8 cellular contexts compared by ENCODE assay signal in the genomic region with DNA sequence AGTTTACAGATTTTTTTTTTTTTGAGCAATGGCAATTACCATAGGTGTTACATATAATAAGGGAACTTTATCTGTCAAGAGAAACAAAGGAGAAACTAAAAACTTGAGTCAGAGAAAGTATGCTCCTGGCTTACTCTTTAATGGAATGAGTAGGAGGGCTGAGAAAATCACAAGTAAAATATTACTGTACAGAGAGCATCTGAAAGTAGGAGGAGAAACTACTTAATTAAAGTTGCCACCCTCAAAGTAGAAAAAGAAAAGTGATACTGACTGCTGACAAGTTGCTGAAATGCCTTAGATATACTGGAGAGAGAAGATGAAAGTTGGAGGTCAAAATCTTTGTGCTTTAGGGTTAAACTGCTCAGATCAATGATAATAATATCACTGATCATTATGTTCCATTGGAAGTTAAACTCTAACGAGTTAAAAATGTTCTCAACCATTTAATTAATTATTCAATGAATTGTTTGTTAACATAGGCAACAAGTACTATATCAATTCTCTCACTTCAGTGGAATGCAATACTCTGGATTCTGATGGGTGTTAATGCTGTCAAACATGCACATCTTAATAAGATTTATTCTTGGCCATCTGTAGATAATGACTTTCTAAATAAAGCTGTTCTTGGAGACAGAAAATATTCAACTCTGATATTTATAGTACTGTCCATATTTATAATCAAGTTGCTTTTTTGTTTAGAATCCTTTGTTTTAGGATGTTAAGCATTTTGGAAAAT.
A peak's percentile ranks its signal among the peaks of the same experiment; 100 is the strongest.
DNase-seq lines count a peak whose midpoint lies in the region; ATAC-seq lines count a peak whose summit lies in the region.

No MANE protein-coding gene starts in this region.

- peaks cover 51% of the 10 kb centered on the region for H3K4me1 Mint-ChIP-seq in activated T-cell treated with anti-CD3 and anti-CD28 coated beads, Interleukin-2, amount 50 U/mL, for 4 hours (ENCODE audit: low read depth)
- H3K4me1 Mint-ChIP-seq in stimulated activated naive CD8-positive, alpha-beta T cell treated with anti-CD3 and anti-CD28 coated beads, Interleukin-15, Interleukin-2, amounts not matched to agents 100 ng/mL and 50 ng/mL, for 24 hours (ENCODE audit: low read depth) = peaks cover 52% of the 10 kb centered on the region

- H3K27me3 Mint-ChIP-seq in activated T-cell treated with anti-CD3 and anti-CD28 coated beads, Interleukin-2, amount 50 U/mL, for 4 hours (ENCODE audit: low read depth) = no peaks in the 10 kb centered on the region
- H3K27me3 Mint-ChIP-seq in stimulated activated naive CD8-positive, alpha-beta T cell treated with anti-CD3 and anti-CD28 coated beads, Interleukin-15, Interleukin-2, amounts not matched to agents 100 ng/mL and 50 ng/mL, for 24 hours = no peaks in the 10 kb centered on the region

- H3K27ac Mint-ChIP-seq in stimulated activated naive CD8-positive, alpha-beta T cell treated with anti-CD3 and anti-CD28 coated beads, Interleukin-15, Interleukin-2, amounts not matched to agents 100 ng/mL and 50 ng/mL, for 24 hours = peak overlapping the region; percentile 62

- no peak for DNase-seq in activated T-cell treated with anti-CD3 and anti-CD28 coated beads, Interleukin-2, amount 50 U/mL, for 4 hours
- DNase-seq in activated T-cell treated with anti-CD3 and anti-CD28 coated beads for 4 hours (no peak), NCI-H510A (lab: John Stamatoyannopoulos, UW) (no peak), AG20443 (ENCODE audit: low spot score) (no peak)
- no peak for DNase-seq in stimulated activated CD4-positive, alpha-beta T cell treated with anti-CD3 and anti-CD28 coated beads, Interleukin-4, amount 100 ng/mL, for 4 hours

- peak; percentile 91 to 92 for ATAC-seq in activated T-cell treated with anti-CD3 and anti-CD28 coated beads, Interleukin-2, amount 50 U/mL, for 4 hours
- ATAC-seq in HG02588 (IDR thresholded peaks at IDR 0.05; ENCODE audit: unreplicated experiment) (peak; percentile 59), HG03469 (IDR thresholded peaks at IDR 0.05; ENCODE audit: unreplicated experiment) (peak; percentile 55)

- H3K36me3 Mint-ChIP-seq in activated T-cell treated with anti-CD3 and anti-CD28 coated beads, Interleukin-2, amount 50 U/mL, for 4 hours (ENCODE audit: insufficient read depth) = no peaks in the 10 kb centered on the region
- H3K36me3 Mint-ChIP-seq in stimulated activated naive CD8-positive, alpha-beta T cell treated with anti-CD3 and anti-CD28 coated beads, Interleukin-15, Interleukin-2, amounts not matched to agents 100 ng/mL and 50 ng/mL, for 24 hours (ENCODE audit: low read depth) = peaks cover 1% of the 10 kb centered on the region

- no peak overlapping the region for H3K4me3 Mint-ChIP-seq in activated T-cell treated with anti-CD3 and anti-CD28 coated beads, Interleukin-2, amount 50 U/mL, for 4 hours
- peak overlapping the region; percentile 24 for H3K4me3 Mint-ChIP-seq in stimulated activated naive CD8-positive, alpha-beta T cell treated with anti-CD3 and anti-CD28 coated beads, Interleukin-15, Interleukin-2, amounts not matched to agents 100 ng/mL and 50 ng/mL, for 24 hours

- H3K9me3 Mint-ChIP-seq in activated T-cell treated with anti-CD3 and anti-CD28 coated beads, Interleukin-2, amount 50 U/mL, for 4 hours = no peaks in the 10 kb centered on the region
- H3K9me3 Mint-ChIP-seq in stimulated activated naive CD8-positive, alpha-beta T cell treated with anti-CD3 and anti-CD28 coated beads, Interleukin-15, Interleukin-2, amounts not matched to agents 100 ng/mL and 50 ng/mL, for 24 hours = no peaks in the 10 kb centered on the region
